ENCODE assay signal across 8 cellular contexts in genomic region chr12:85076688-85077430, GRCh38. TPM values are rescaled to one million over a fixed set of nuclear protein-coding genes. Genes with fewer than 3 reads are reported as not detected.
DNase-seq lines count a peak whose midpoint lies in the region; ATAC-seq lines count a peak whose summit lies in the region.

No MANE protein-coding gene starts in this region.

- H3K4me3 Mint-ChIP-seq in stimulated activated effector memory CD8-positive, alpha-beta T cell treated with anti-CD3 and anti-CD28 coated beads, Interleukin-12 subunit alpha, Interleukin-12 subunit beta, amount 100 ng/mL, for 72 hours, result no peak overlapping the region

- ATAC-seq in GM19455 (IDR thresholded peaks at IDR 0.05; ENCODE audit: unreplicated experiment) (peak; percentile 68), HG02840 (IDR thresholded peaks at IDR 0.05; ENCODE audit: low FRiP score, unreplicated experiment) (no peak)
- no peak for ATAC-seq in stimulated activated effector memory CD8-positive, alpha-beta T cell treated with anti-CD3 and anti-CD28 coated beads, Interleukin-12 subunit alpha, Interleukin-12 subunit beta, amount 100 ng/mL, for 72 hours

- H3K27ac Mint-ChIP-seq in stimulated activated effector memory CD8-positive, alpha-beta T cell treated with anti-CD3 and anti-CD28 coated beads, Interleukin-12 subunit alpha, Interleukin-12 subunit beta, amount 100 ng/mL, for 72 hours, result no peak overlapping the region

- DNase-seq in Caki2 (ENCODE audit: low read depth) (peak; percentile 92), HS-27A (ENCODE audit: low read depth) (peak; percentile 31), NCI-H748 treated with DMSO at 0.1 percent for 48 hours (lab: John Stamatoyannopoulos, UW) (peak; percentile 66), cerebellum (ENCODE audit: low spot score) (peak; percentile 21), middle frontal gyrus (ENCODE audit: extremely low spot score, low spot score) (peak; percentile 11)
- no peak for DNase-seq in stimulated activated effector memory CD8-positive, alpha-beta T cell treated with anti-CD3 and anti-CD28 coated beads, Interleukin-12 subunit alpha, Interleukin-12 subunit beta, amount 100 ng/mL, for 72 hours (ENCODE audit: low spot score in 2 of 2)

- H3K4me1 Mint-ChIP-seq in stimulated activated effector memory CD8-positive, alpha-beta T cell treated with anti-CD3 and anti-CD28 coated beads, Interleukin-12 subunit alpha, Interleukin-12 subunit beta, amount 100 ng/mL, for 72 hours, result no peaks in the 10 kb centered on the region

- H3K9me3 Mint-ChIP-seq in stimulated activated effector memory CD8-positive, alpha-beta T cell treated with anti-CD3 and anti-CD28 coated beads, Interleukin-12 subunit alpha, Interleukin-12 subunit beta, amount 100 ng/mL, for 72 hours, result no peaks in the 10 kb centered on the region

- H3K36me3 Mint-ChIP-seq in stimulated activated effector memory CD8-positive, alpha-beta T cell treated with anti-CD3 and anti-CD28 coated beads, Interleukin-12 subunit alpha, Interleukin-12 subunit beta, amount 100 ng/mL, for 72 hours, result no peaks in the 10 kb centered on the region

- in situ Hi-C loops in Caki2 (cut with HindIII; ENCODE audit: low pct_unique_long_range_greater_than_20kb, low sequenced_read_pairs), result no loop called here

RNA-seq across cellular contexts. Expression of gene LRRIQ1, which starts 40.7 kb away (rescaled TPM):
- total RNA-seq in Caki2 (2014; rRNA removed; shearing (Covaris generic); ENCODE audit: low replicate concordance), result 3.2 and 29.0 TPM in 2 replicates
- 13.9 TPM for total RNA-seq in cerebellum

RNA-seq across cellular contexts. Expression of gene TSPAN19, which starts 40.8 kb away (rescaled TPM):
- total RNA-seq in Caki2 (2014; rRNA removed; shearing (Covaris generic); ENCODE audit: low replicate concordance), result not detected in 2 replicates
- total RNA-seq in cerebellum, result 1.9 TPM

Comparison
In these comparisons a context has a peak if more than half of its experiments do, and no peak if none do; other contexts are left out.
1. DNase-seq: peak in Caki2 (single experiment), HS-27A (single experiment), NCI-H748 treated with DMSO at 0.1 percent for 48 hours (single experiment), cerebellum (single experiment) and middle frontal gyrus (single experiment); none in stimulated activated effector memory CD8-positive, alpha-beta T cell treated with anti-CD3 and anti-CD28 coated beads, Interleukin-12 subunit alpha, Interleukin-12 subunit beta, amount 100 ng/mL, for 72 hours (0 of 2).